19 cellular contexts compared by ENCODE assay signal in genomic region chr22:41243361-41243760, GRCh38. TPM values are rescaled to one million over a fixed set of nuclear protein-coding genes. Genes with fewer than 3 reads are reported as not detected.
DNase-seq lines count a peak whose midpoint lies in the region; ATAC-seq, FAIRE-seq and TF ChIP-seq lines count a peak whose summit lies in the region.
"Had no signal": no experiment of that assay in that cellular context is flagged by ENCODE, and none has a peak within 500 bp of the region (broad histone marks: within the 10 kb centered on the region; RNA-seq: fewer than 3 reads in every experiment).

No MANE protein-coding gene starts in this region.

- no peak overlapping the region for H3K4me3 Mint-ChIP-seq in stimulated activated naive B cell treated with anti-CD40 and anti-IgM and Interleukin-4, amounts not matched to agents 10 μg/mL and 1 μg/mL and 100 μg/mL, for 72 hours

- no peak overlapping the region for H3K14ac ChIP-seq in H1 (ENCODE audit: insufficient read length)

- no peak for FAIRE-seq in H1 (lab: Jason Lieb, UNC)

- no peaks in the 10 kb centered on the region for H3K27me3 Mint-ChIP-seq in stimulated activated naive B cell treated with anti-CD40 and anti-IgM and Interleukin-4, amounts not matched to agents 10 μg/mL and 1 μg/mL and 100 μg/mL, for 72 hours

- no peak overlapping the region for H3K9ac ChIP-seq in H1 (replicated peaks in 1 of 4; ENCODE audit: extremely low read depth in 1 of 4, low read depth in 3 of 4, low read length in 3 of 4)

- no peaks in the 10 kb centered on the region; the same call in 1 of the 2 replicates for H3K23me2 ChIP-seq in H1 (ENCODE audit: low read depth, low read length)

- H3K27ac ChIP-seq in right atrium auricular region (no peak overlapping the region), H1 (ENCODE audit: low read depth, low read length) (no peak overlapping the region)
- H3K27ac ChIP-seq: C4-2B, SJSA1 had no signal

- no peak for TF ChIP-seq RAD21 in H1 (IDR thresholded peaks at IDR 0.05 in 1 of 2, conservative IDR thresholded peaks at IDR 0.05 in 1 of 2; ENCODE audit: low read depth in 2 of 2, low read length in 2 of 2)

- peaks cover 0 to 3% of the 10 kb centered on the region in 2 donors for H3K4me1 Mint-ChIP-seq in stimulated activated naive B cell treated with anti-CD40 and anti-IgM and Interleukin-4, amounts not matched to agents 10 μg/mL and 1 μg/mL and 100 μg/mL, for 72 hours

- no peak overlapping the region for H2BK5ac ChIP-seq in H1 (ENCODE audit: low read depth, low read length)

- no peaks in the 10 kb centered on the region for H3K79me1 ChIP-seq in H1 (ENCODE audit: low read depth, low read length)

- no peaks in the 10 kb centered on the region for H3K79me2 ChIP-seq in H1 (ENCODE audit: control insufficient read depth in 1 of 2, insufficient read depth in 2 of 2, low read length in 2 of 2)

- no peak for TF ChIP-seq EP300 in H1 (IDR thresholded peaks at IDR 0.05; ENCODE audit: borderline replicate concordance in 1 of 2, low read depth in 2 of 2, low read length in 2 of 2)

- H2BK20ac ChIP-seq in H1 (ENCODE audit: low read length): no peak overlapping the region

- peaks cover 0 to 11% of the 10 kb centered on the region in 2 donors for H3K4me1 ChIP-seq in right atrium auricular region
- peaks cover 0 to 7% (median 6%) of the 10 kb centered on the region in 4 experiments; a peak in 5 of 7 replicates for H3K4me1 ChIP-seq in H1 (replicated peaks in 1 of 4; ENCODE audit: control insufficient read depth in 3 of 4, insufficient read depth in 4 of 4, low read length in 3 of 4)
- H3K4me1 ChIP-seq: Caco-2 had no signal

- H3K56ac ChIP-seq in H1 (replicated peaks; ENCODE audit: insufficient read length, low read depth, low read length): no peak overlapping the region

- intact Hi-C loops in Right ventricle myocardium inferior (cut with DNase I): loop anchor here (1.0 kb wide), 1 partner anchor 18 kb away; no protein-coding TSS in a partner anchor

- peaks cover 0 to 11% of the 10 kb centered on the region in 2 experiments for H4K20me1 ChIP-seq in H1 (replicated peaks in 1 of 2; ENCODE audit: control insufficient read depth in 1 of 2, insufficient read depth in 2 of 2, low read length in 2 of 2)

- peak overlapping the region; percentile 47 for H3K27ac Mint-ChIP-seq in stimulated activated naive B cell treated with anti-CD40 and anti-IgM and Interleukin-4, amounts not matched to agents 10 μg/mL and 1 μg/mL and 100 μg/mL, for 72 hours

- CTCF ChIA-PET in H1 (lab: Charles Lee; ENCODE audit: partially characterized antibody): interaction anchor here (0.7 to 1.4 kb wide), 5 partner anchors 24 to 320 kb away, joined by 3 to 6 read pairs (median 4); no protein-coding TSS in a partner anchor

- DNase-seq in Right ventricle myocardium inferior (ENCODE audit: missing footprints) (no peak), right atrium auricular region (ENCODE audit: low spot score) (no peak), M059J (ENCODE audit: low read depth) (peak; percentile 9), H1 (ENCODE audit: low read depth in 1 of 2, low spot score in 2 of 2) (no peak), UCSD-AML1 (lab: John Stamatoyannopoulos, UW; ENCODE audit: unreplicated experiment) (no peak), NCI-H774 (lab: John Stamatoyannopoulos, UW) (no peak)
- DNase-seq in stimulated activated naive B cell treated with anti-CD40 and anti-IgM and Interleukin-4, amounts not matched to agents 10 μg/mL and 1 μg/mL and 100 μg/mL, for 72 hours: no peak
- DNase-seq in activated CD4-positive, alpha-beta T cell treated with anti-CD3 and anti-CD28 coated beads, Interleukin-2, amount 50 U/mL, for 48 hours: no peak
- DNase-seq: Caco-2, DMS153, NCI-H1417 treated with DMSO at 0.1 percent for 48 hours, NCI-H1930, NCI-H69, OCI-M1 had no signal

- H3K23ac ChIP-seq in H1 (ENCODE audit: insufficient read length): no peak overlapping the region

- no peak overlapping the region for H3K4ac ChIP-seq in H1 (replicated peaks; ENCODE audit: insufficient read length, low read depth, low read length)

- POLR2A ChIA-PET in H1 (lab: Charles Lee; ENCODE audit: partially characterized antibody): interaction anchor here (0.5 to 4.2 kb wide), 13 partner anchors 10 to 104 kb away, joined by 3 to 23 read pairs (median 3); no protein-coding TSS in a partner anchor

- H3K36me3 ChIP-seq in right atrium auricular region (no peaks in the 10 kb centered on the region), H1 (ENCODE audit: control insufficient read depth in 2 of 4, insufficient read depth in 4 of 4, low read length in 3 of 4) (peaks cover 7 to 23% (median 15%) of the 10 kb centered on the region in 4 experiments; a peak in 6 of 8 replicates)

- no peak overlapping the region for H2AFZ ChIP-seq in H1 (ENCODE audit: low read length)

- H3K27me3 ChIP-seq in right atrium auricular region (no peaks in the 10 kb centered on the region), H1 (replicated peaks in 1 of 4; ENCODE audit: control insufficient read depth in 3 of 4, extremely low read depth in 1 of 4, insufficient read depth in 3 of 4, low read length in 3 of 4) (no peaks in the 10 kb centered on the region; a peak in 1 of 7 replicates)
- H3K27me3 ChIP-seq: SJSA1 had no signal

- H3K9me3 ChIP-seq in right atrium auricular region (no peaks in the 10 kb centered on the region), H1 (ENCODE audit: insufficient read depth in 2 of 2, low read depth in 1 of 2, low read length in 1 of 2) (no peaks in the 10 kb centered on the region)
- H3K9me3 ChIP-seq: Caco-2, SJSA1 had no signal

- H3K9me3 Mint-ChIP-seq in stimulated activated naive B cell treated with anti-CD40 and anti-IgM and Interleukin-4, amounts not matched to agents 10 μg/mL and 1 μg/mL and 100 μg/mL, for 72 hours: no peaks in the 10 kb centered on the region

- H3K18ac ChIP-seq in H1 (ENCODE audit: extremely low read depth, low read length): no peak overlapping the region

- no peak overlapping the region for H2BK15ac ChIP-seq in H1 (ENCODE audit: low read length)

- H2BK12ac ChIP-seq in H1 (ENCODE audit: low read depth, low read length): no peak overlapping the region

- H2AK5ac ChIP-seq in H1 (ENCODE audit: low read depth, low read length): no peak overlapping the region

- peak; percentile 9 for ATAC-seq in Right ventricle myocardium inferior
- no peak for ATAC-seq in stimulated activated naive B cell treated with anti-CD40 and anti-IgM and Interleukin-4, amounts not matched to agents 10 μg/mL and 1 μg/mL and 100 μg/mL, for 72 hours (replicated peaks)
- ATAC-seq: HCT116 had no signal

- H3K4me3 ChIP-seq in right atrium auricular region (no peak overlapping the region), H1 (ENCODE audit: extremely low read depth in 1 of 4, insufficient read depth in 2 of 4, low read depth in 3 of 4, low read length in 4 of 4) (no peak overlapping the region)
- H3K4me3 ChIP-seq: SJSA1 had no signal

- no peak overlapping the region for H4K8ac ChIP-seq in H1 (ENCODE audit: extremely low read depth, insufficient read depth, low read length)

- TF ChIP-seq CTCF in right atrium auricular region (IDR thresholded peaks at IDR 0.05) (no peak), H1 (IDR thresholded peaks at IDR 0.05; ENCODE audit: control extremely low read depth in 1 of 3, insufficient read depth in 1 of 3, low read depth in 1 of 3, low read length in 3 of 3) (no peak)

- TF ChIP-seq POLR2A in H1 (IDR thresholded peaks at IDR 0.05; ENCODE audit: control extremely low read depth in 1 of 2, low read depth in 2 of 2, low read length in 2 of 2): no peak

- H4K5ac ChIP-seq in H1 (ENCODE audit: insufficient read length, low read depth, low read length): no peak overlapping the region

- no peak overlapping the region for H3K4me2 ChIP-seq in H1 (ENCODE audit: insufficient read depth in 1 of 2, low read depth in 2 of 2, low read length in 2 of 2)

- H2BK120ac ChIP-seq in H1 (replicated peaks; ENCODE audit: low read depth, low read length): no peak overlapping the region

- H4K91ac ChIP-seq in H1 (replicated peaks; ENCODE audit: insufficient read length, low read length): no peak overlapping the region

- H3K36me3 Mint-ChIP-seq in stimulated activated naive B cell treated with anti-CD40 and anti-IgM and Interleukin-4, amounts not matched to agents 10 μg/mL and 1 μg/mL and 100 μg/mL, for 72 hours: peaks cover 17 to 20% of the 10 kb centered on the region in 2 donors

- 90% methylated on average over 6 of the region's 6 CpGs; no CpG with 5 or more reads in 1 of the 2 experiments for WGBS in H1 (ENCODE audit: extremely low coverage in 1 of 2, insufficient coverage in 1 of 2, insufficient read length in 1 of 2, insufficient replicate concordance in 2 of 2, low coverage in 1 of 2, low lambda C conversion rate in 2 of 2, missing lambda C conversion rate in 1 of 2), 2 experiments

RNA-seq across cellular contexts. Expression of gene CHADL, which starts 2.6 kb away (rescaled TPM):
- total RNA-seq in Right ventricle myocardium inferior (26.4 TPM), right atrium auricular region (10 to 100 TPM in 1 of 2 donors, 1 to 10 TPM in 1; 8.3 to 16.1 TPM)
- not detected in 2 replicates for total RNA-seq in M059J (2014; rRNA removed; shearing (Covaris generic))
- total RNA-seq in H1 (2021; fragmentation: NEBNext Ultra II Directional; extraction: Animal tissue kit (Norgen Biotek cat#: 25700)): 0.78 and 0.84 TPM in 2 replicates
- 1.4 and 2.2 TPM in 2 replicates for polyA plus RNA-seq in H1 (2011; rRNA removed)
- 0.90 TPM for polyA plus RNA-seq in H1 (2011; cell fraction: cytosol; rRNA removed)
- polyA plus RNA-seq in H1 (2011; cell fraction: nucleus; rRNA removed): 2.2 TPM
- polyA plus RNA-seq in H1 (2012, experiment 1 of 2): 0.17 to 0.53 TPM (median 0.47 TPM) in 4 replicates
- 0.73 TPM for polyA plus RNA-seq in H1 (2012, experiment 2 of 2)
- polyA plus RNA-seq in H1 (2013, experiment 1 of 2): 0.57 TPM
- polyA plus RNA-seq in H1 (2013, experiment 2 of 2): 0.55 TPM
- 0.29 and 0.32 TPM in 2 replicates for polyA minus RNA-seq in H1 (2011; rRNA and poly(A)+ RNA removed)
- not detected for polyA minus RNA-seq in H1 (2011; cell fraction: cytosol; rRNA and poly(A)+ RNA removed)
- polyA minus RNA-seq in H1 (2011; cell fraction: nucleus; rRNA and poly(A)+ RNA removed): 2.7 TPM
- total RNA-seq: A673, RPMI7951 had no signal

RNA-seq across cellular contexts. Expression of gene L3MBTL2, which starts 38.2 kb away (rescaled TPM):
- total RNA-seq in Right ventricle myocardium inferior: 15.7 TPM
- 10 to 100 TPM in 1 of 2 donors, 1 to 10 TPM in 1; 9.0 to 14.6 TPM for total RNA-seq in right atrium auricular region
- 15.6 and 21.6 TPM in 2 replicates for total RNA-seq in M059J (2014; rRNA removed; shearing (Covaris generic))
- total RNA-seq in H1 (2021; fragmentation: NEBNext Ultra II Directional; extraction: Animal tissue kit (Norgen Biotek cat#: 25700)): 23.9 and 24.4 TPM in 2 replicates
- 24.9 and 30.1 TPM in 2 replicates for polyA plus RNA-seq in H1 (2011; rRNA removed)
- polyA plus RNA-seq in H1 (2011; cell fraction: cytosol; rRNA removed): 29.0 TPM
- 47.9 TPM for polyA plus RNA-seq in H1 (2011; cell fraction: nucleus; rRNA removed)
- 16.7 to 28.2 TPM (median 25.1 TPM) in 4 replicates for polyA plus RNA-seq in H1 (2012, experiment 1 of 2)
- 20.3 TPM for polyA plus RNA-seq in H1 (2012, experiment 2 of 2)
- polyA plus RNA-seq in H1 (2013, experiment 1 of 2): 15.2 TPM
- polyA plus RNA-seq in H1 (2013, experiment 2 of 2): 14.0 TPM
- 34.6 and 35.3 TPM in 2 replicates for polyA minus RNA-seq in H1 (2011; rRNA and poly(A)+ RNA removed)
- 11.9 TPM for polyA minus RNA-seq in H1 (2011; cell fraction: cytosol; rRNA and poly(A)+ RNA removed)
- polyA minus RNA-seq in H1 (2011; cell fraction: nucleus; rRNA and poly(A)+ RNA removed): 18.2 TPM

RNA-seq across cellular contexts. Expression of gene RANGAP1, which starts 42.6 kb away (rescaled TPM):
- 51.5 TPM for total RNA-seq in Right ventricle myocardium inferior
- total RNA-seq in right atrium auricular region: 10 to 100 TPM; 22.3 to 33.3 TPM
- total RNA-seq in M059J (2014; rRNA removed; shearing (Covaris generic)): 60.4 and 97.9 TPM in 2 replicates
- total RNA-seq in H1 (2021; fragmentation: NEBNext Ultra II Directional; extraction: Animal tissue kit (Norgen Biotek cat#: 25700)): 171 and 176 TPM in 2 replicates
- polyA plus RNA-seq in H1 (2011; rRNA removed): 121 and 190 TPM in 2 replicates
- polyA plus RNA-seq in H1 (2011; cell fraction: cytosol; rRNA removed): 168 TPM
- polyA plus RNA-seq in H1 (2011; cell fraction: nucleus; rRNA removed): 215 TPM
- polyA plus RNA-seq in H1 (2012, experiment 1 of 2): 115 to 161 TPM (median 143 TPM) in 4 replicates
- polyA plus RNA-seq in H1 (2012, experiment 2 of 2): 150 TPM
- polyA plus RNA-seq in H1 (2013, experiment 1 of 2): 62.4 TPM
- 60.5 TPM for polyA plus RNA-seq in H1 (2013, experiment 2 of 2)
- polyA minus RNA-seq in H1 (2011; rRNA and poly(A)+ RNA removed): 105 and 127 TPM in 2 replicates
- polyA minus RNA-seq in H1 (2011; cell fraction: cytosol; rRNA and poly(A)+ RNA removed): 88.7 TPM
- 64.5 TPM for polyA minus RNA-seq in H1 (2011; cell fraction: nucleus; rRNA and poly(A)+ RNA removed)

RNA-seq across cellular contexts. Expression of gene ZC3H7B, which starts 58.0 kb away (rescaled TPM):
- total RNA-seq in Right ventricle myocardium inferior: 45.5 TPM
- total RNA-seq in right atrium auricular region: 10 to 100 TPM; 24.5 to 33.3 TPM
- total RNA-seq in M059J (2014; rRNA removed; shearing (Covaris generic)): 19.2 and 36.5 TPM in 2 replicates
- 77.3 and 78.6 TPM in 2 replicates for total RNA-seq in H1 (2021; fragmentation: NEBNext Ultra II Directional; extraction: Animal tissue kit (Norgen Biotek cat#: 25700))
- polyA plus RNA-seq in H1 (2011; rRNA removed): 35.5 and 57.5 TPM in 2 replicates
- 42.1 TPM for polyA plus RNA-seq in H1 (2011; cell fraction: cytosol; rRNA removed)
- 87.3 TPM for polyA plus RNA-seq in H1 (2011; cell fraction: nucleus; rRNA removed)
- polyA plus RNA-seq in H1 (2012, experiment 1 of 2): 41.9 to 56.5 TPM (median 51.0 TPM) in 4 replicates
- polyA plus RNA-seq in H1 (2012, experiment 2 of 2): 38.4 TPM
- 30.2 TPM for polyA plus RNA-seq in H1 (2013, experiment 1 of 2)
- polyA plus RNA-seq in H1 (2013, experiment 2 of 2): 29.2 TPM
- polyA minus RNA-seq in H1 (2011; rRNA and poly(A)+ RNA removed): 29.4 and 36.8 TPM in 2 replicates
- 33.5 TPM for polyA minus RNA-seq in H1 (2011; cell fraction: cytosol; rRNA and poly(A)+ RNA removed)
- 25.9 TPM for polyA minus RNA-seq in H1 (2011; cell fraction: nucleus; rRNA and poly(A)+ RNA removed)
